ENCODE assay signal across 1 cellular context in genomic region chr6:150939399-150939798, GRCh38.
TF ChIP-seq lines count a peak whose summit lies in the region.

No MANE protein-coding gene starts in this region.

TF ChIP-seq in IMR-90, 13 proteins besides CTCF, POLR2A, EP300 and RAD21:
- no peak for TF ChIP-seq SMC3 (IDR thresholded peaks at IDR 0.05; ENCODE audit: low read depth, low read length)
- no peak for TF ChIP-seq BHLHE40 (IDR thresholded peaks at IDR 0.05; ENCODE audit: low read depth, low read length)
- no peak for TF ChIP-seq NFE2L2 (IDR thresholded peaks at IDR 0.05; ENCODE audit: low read depth, low read length)
- no peak for TF ChIP-seq ELK1 (IDR thresholded peaks at IDR 0.05; ENCODE audit: borderline replicate concordance, low read depth, low read length)
- no peak for TF ChIP-seq FOS (IDR thresholded peaks at IDR 0.05; ENCODE audit: low read depth, low read length)
- no peak for TF ChIP-seq MXI1 (IDR thresholded peaks at IDR 0.05; ENCODE audit: borderline replicate concordance, low read depth, low read length)
- no peak for TF ChIP-seq CEBPB (IDR thresholded peaks at IDR 0.05; ENCODE audit: low read depth, low read length)
- TF ChIP-seq RCOR1 (IDR thresholded peaks at IDR 0.05; ENCODE audit: insufficient replicate concordance, low read length): no peak
